Comparison of ENCODE assay signal across 21 cellular contexts in genomic region chr10:60952846-60953220, GRCh38. TPM values are rescaled to one million over a fixed set of nuclear protein-coding genes. Genes with fewer than 3 reads are reported as not detected.
"Had no signal": no experiment of that assay in that cellular context is flagged by ENCODE, and none has a peak within 500 bp of the region (broad histone marks: within the 10 kb centered on the region; RNA-seq: fewer than 3 reads in every experiment).

No MANE protein-coding gene starts in this region.

- H3K27me3 ChIP-seq: adrenal gland, MG63 had no signal

- H3K9me3 ChIP-seq: adrenal gland, MG63 had no signal

- H3K36me3 ChIP-seq: adrenal gland, MG63 had no signal

- H3K4me3 ChIP-seq: MG63, SK-N-MC had no signal

- H3K4me1 ChIP-seq: adrenal gland had no signal

- DNase-seq: activated CD4-positive, alpha-beta T cell treated with anti-CD3 and anti-CD28 coated beads for 4 hours; activated CD8-positive, alpha-beta memory T cell treated with anti-CD3 and anti-CD28 coated beads, Interleukin-2, amount 50 U/mL, for 4 hours; activated CD8-positive, alpha-beta T cell treated with anti-CD3 and anti-CD28 coated beads for 36 hours; activated naive CD4-positive, alpha-beta T cell treated with anti-CD3 and anti-CD28 coated beads, Interleukin-2, amount 50 U/mL, for 16 hours; activated naive CD8-positive, alpha-beta T cell treated with anti-CD3 and anti-CD28 coated beads, Interleukin-2, amount 10 ng/mL, durations not matched to agents 7 days and 5 days; activated T-cell treated with anti-CD3 and anti-CD28 coated beads, Interleukin-2, amount 50 U/mL, for 72 hours; anterior cingulate cortex; central memory CD4-positive, alpha-beta T cell; MG63; MV-4-11; NCI-H1105; NCI-H1436; NCI-H1694 treated with DMSO at 0.1 percent for 48 hours; NCI-H2029 treated with DMSO at 0.1 percent for 48 hours; NCI-H446; NCI-H524; NCI-H748 treated with DMSO at 0.1 percent for 48 hours; RPMI8226 had no signal

- H3K27ac ChIP-seq: adrenal gland, SK-N-MC had no signal

RNA-seq across cellular contexts. Expression of gene RHOBTB1, which starts 8.8 kb away (rescaled TPM):
- total RNA-seq: activated naive CD8-positive, alpha-beta T cell treated with anti-CD3 and anti-CD28 coated beads, Interleukin-2, amount 10 ng/mL, durations not matched to agents 7 days and 5 days; OCI-LY7 had no signal
